Comparison of ENCODE assay signal across 26 cellular contexts in the genomic region with DNA sequence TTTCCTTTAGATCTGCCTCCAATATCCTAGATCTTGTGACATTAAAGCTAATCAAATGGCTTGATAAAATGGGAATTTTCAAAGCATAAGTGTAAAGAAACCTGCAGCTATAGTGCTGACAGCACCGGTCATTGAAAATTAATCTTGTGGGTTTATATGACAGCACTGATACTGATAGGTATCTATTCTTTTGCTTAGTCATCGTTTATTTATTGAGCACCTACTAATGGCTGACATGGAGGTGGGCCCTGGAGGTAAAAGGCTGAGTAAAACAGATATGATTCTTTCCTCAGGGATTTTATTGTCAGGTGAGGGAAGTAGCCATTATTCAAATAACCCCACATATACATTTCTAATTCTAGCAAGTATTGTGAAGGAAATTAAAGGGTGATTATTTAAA.
"Had no signal": no experiment of that assay in that cellular context is flagged by ENCODE, and none has a peak within 500 bp of the region (broad histone marks: within the 10 kb centered on the region; RNA-seq: fewer than 3 reads in every experiment).

No MANE protein-coding gene starts in this region.

- H3K27me3 ChIP-seq: colonic mucosa, esophagus squamous epithelium, gastrocnemius medialis, left lung had no signal

- H3K4me3 ChIP-seq: colonic mucosa, esophagus squamous epithelium, gastrocnemius medialis, heart right ventricle, left lung, lower lobe of right lung, mucosa of descending colon had no signal

- FAIRE-seq: endometrium, islet of Langerhans, keratinocyte had no signal

- ATAC-seq: effector memory CD8-positive, alpha-beta T cell; esophagus mucosa; gastrocnemius medialis; heart right ventricle; left cardiac atrium; left lung; left ventricle myocardium superior; lower lobe of right lung; mucosa of descending colon had no signal

- H3K9me3 ChIP-seq: colonic mucosa, gastrocnemius medialis, heart right ventricle, left lung, lower lobe of right lung, mucosa of descending colon had no signal

- H3K4me1 ChIP-seq: colonic mucosa, esophagus squamous epithelium, gastrocnemius medialis, heart right ventricle, left lung, lower lobe of right lung had no signal

- H3K27ac ChIP-seq: colonic mucosa, epithelial cell of prostate, esophagus squamous epithelium, gastrocnemius medialis, heart right ventricle, left lung, lower lobe of right lung had no signal

- DNase-seq: colonic mucosa; cortex of kidney; effector CD8-positive, alpha-beta T cell; effector memory CD8-positive, alpha-beta T cell; endodermal cell; erythroblast; esophagus squamous epithelium; foreskin fibroblast; foreskin melanocyte; gastrocnemius medialis; glutamatergic neuron; head of caudate nucleus; heart right ventricle; hippocampal formation; left cardiac atrium; left lung; left ventricle myocardium superior; lower lobe of right lung; mesenchymal stem cell; mucosa of descending colon; naive B cell had no signal

- H3K36me3 ChIP-seq: colonic mucosa, esophagus squamous epithelium, gastrocnemius medialis, heart right ventricle, left lung, lower lobe of right lung had no signal
